Comparison of ENCODE assay signal across 26 cellular contexts in the genomic region with DNA sequence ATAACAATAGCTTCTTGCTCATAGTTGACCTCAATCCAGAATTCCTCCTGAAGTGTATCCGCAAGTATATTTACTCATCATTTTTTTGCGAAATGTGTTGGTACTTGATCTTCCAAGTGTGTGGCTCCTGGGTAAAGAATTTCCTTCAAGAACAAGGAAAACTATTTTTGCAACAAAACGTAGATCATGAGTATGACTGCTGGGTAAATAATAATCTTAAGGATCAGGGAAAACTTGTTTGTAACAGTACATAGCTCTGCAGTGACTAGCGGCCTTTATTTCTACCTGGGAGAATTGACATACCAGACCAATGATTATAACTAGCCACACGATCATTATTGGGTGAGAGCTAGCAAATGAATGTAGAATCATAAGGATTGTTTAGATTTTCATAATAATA.
"Had no signal": no experiment of that assay in that cellular context is flagged by ENCODE, and none has a peak within 500 bp of the region (broad histone marks: within the 10 kb centered on the region; RNA-seq: fewer than 3 reads in every experiment).

No MANE protein-coding gene starts in this region.

- H3K4me3 ChIP-seq: gastroesophageal sphincter, hepatocyte, pancreas, psoas muscle, sigmoid colon, thoracic aorta, vagina had no signal

- H3K9me3 ChIP-seq: gastroesophageal sphincter, pancreas, sigmoid colon, thoracic aorta, vagina had no signal

- ATAC-seq: activated naive CD4-positive, alpha-beta T cell treated with anti-CD3 and anti-CD28 coated beads, Interleukin-2, amount 50 U/mL, for 72 hours; activated T-cell treated with anti-CD3 and anti-CD28 coated beads, Interleukin-2, amount 50 U/mL, for 72 hours; gastroesophageal sphincter; left colon; naive thymus-derived CD8-positive, alpha-beta T cell; pancreas; psoas muscle; stimulated activated effector memory CD8-positive, alpha-beta T cell treated with anti-CD3 and anti-CD28 coated beads, Interleukin-12 subunit alpha, Interleukin-12 subunit beta, amount 100 ng/mL, for 72 hours had no signal

- H3K27me3 ChIP-seq: gastroesophageal sphincter, hepatocyte, pancreas, sigmoid colon, vagina had no signal

- H3K4me1 ChIP-seq: gastroesophageal sphincter, pancreas, psoas muscle, sigmoid colon, vagina had no signal

- DNase-seq: activated CD4-positive, alpha-beta T cell treated with anti-CD3 and anti-CD28 coated beads for 4 hours; activated CD4-positive, alpha-beta T cell treated with anti-CD3 and anti-CD28 coated beads, Interleukin-2, amount 50 U/mL, for 4 hours; activated naive CD4-positive, alpha-beta T cell; activated T-cell treated with anti-CD3 and anti-CD28 coated beads for 4 hours; activated T-cell treated with anti-CD3 and anti-CD28 coated beads, Interleukin-2, amount 50 U/mL, for 72 hours; anterior cingulate cortex; dermis blood vessel endothelial cell; effector CD4-positive, alpha-beta T cell; erythroblast; left colon; mesenchymal stem cell; naive thymus-derived CD8-positive, alpha-beta T cell; nucleus accumbens; pancreas; psoas muscle; sigmoid colon; small intestine; stimulated activated CD4-positive, alpha-beta T cell treated with anti-CD3 and anti-CD28 coated beads, Interleukin-4, amount 100 ng/mL, for 24 hours; T-helper 9 cell had no signal

- H3K36me3 ChIP-seq: gastroesophageal sphincter, pancreas, sigmoid colon, thoracic aorta, vagina had no signal

- H3K27ac ChIP-seq: gastroesophageal sphincter, hepatocyte, pancreas, psoas muscle, sigmoid colon, thoracic aorta, vagina, VCaP had no signal
